8 cellular contexts compared by ENCODE assay signal in the genomic region with DNA sequence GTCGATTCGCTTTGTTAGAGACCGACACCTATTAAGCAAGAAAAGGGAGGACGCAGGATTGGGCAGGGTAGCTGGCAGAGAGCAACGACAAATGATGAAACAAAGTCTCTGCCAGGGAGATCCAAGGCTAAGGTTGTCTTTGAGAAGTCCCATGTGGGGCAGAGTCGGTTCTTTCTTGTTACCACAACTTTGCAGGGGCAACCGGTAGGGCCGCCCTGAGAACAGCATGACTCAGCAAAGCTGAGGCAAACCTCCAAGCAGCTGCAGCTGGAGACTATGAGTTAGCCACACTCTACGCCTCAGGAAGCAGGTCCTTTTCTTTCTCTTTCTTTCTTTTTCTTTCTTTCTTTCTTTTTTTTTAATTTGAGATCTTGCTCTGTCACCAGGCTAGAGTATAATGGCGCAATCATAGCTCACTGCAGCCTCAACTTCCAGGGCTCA.
DNase-seq lines count a peak whose midpoint lies in the region; ATAC-seq and TF ChIP-seq lines count a peak whose summit lies in the region.

No MANE protein-coding gene starts in this region.

- H3K9me3 Mint-ChIP-seq in activated naive CD8-positive, alpha-beta T cell treated with anti-CD3 and anti-CD28 coated beads for 36 hours = no peaks in the 10 kb centered on the region

- no peak overlapping the region for H2AFZ ChIP-seq in PC-9

- H3F3A ChIP-seq in PC-9 (ENCODE audit: insufficient read depth, low read depth) = no peaks in the 10 kb centered on the region

- H3K36me3 Mint-ChIP-seq in activated naive CD8-positive, alpha-beta T cell treated with anti-CD3 and anti-CD28 coated beads for 36 hours = peaks cover 2% of the 10 kb centered on the region

- ATAC-seq in GM18868 (IDR thresholded peaks at IDR 0.05; ENCODE audit: unreplicated experiment) = peak; percentile 98
- ATAC-seq in HG03060 (IDR thresholded peaks at IDR 0.05; ENCODE audit: low read depth, unreplicated experiment) = peak; percentile 71

- intact Hi-C loops in PC-9 (cut with micrococcal nuclease; ENCODE audit: unreplicated experiment) = no loop called here

- DNase-seq in A172 (ENCODE audit: low spot score) = peak; percentile 71
- DNase-seq in PC-9 = no peak
- DNase-seq in activated naive CD8-positive, alpha-beta T cell treated with anti-CD3 and anti-CD28 coated beads for 36 hours = peak; percentile 45
- peak; percentile 60 for DNase-seq in kidney epithelial cell (ENCODE audit: low read depth)
- DNase-seq in stimulated activated CD8-positive, alpha-beta memory T cell treated with anti-CD3 and anti-CD28 coated beads, Interleukin-7, amount 100 ng/mL, for 1 hour (ENCODE audit: low read depth in 2 of 2) = peak; percentile 18 to 20
- DNase-seq in NCI-H1417 treated with DMSO at 0.1 percent for 48 hours (lab: John Stamatoyannopoulos, UW) = no peak

- BruUV-seq in PC-9 (replicated peaks; lab: Mats Ljungman, UMichigan) = no TSS peak

- no peak overlapping the region for H3K27ac ChIP-seq in PC-9

- no peaks in the 10 kb centered on the region for H3K9me3 ChIP-seq in PC-9 (ENCODE audit: insufficient read depth, low read depth)

- H3K79me2 ChIP-seq in PC-9 (ENCODE audit: low read depth) = no peaks in the 10 kb centered on the region

- H3K27me3 Mint-ChIP-seq in activated naive CD8-positive, alpha-beta T cell treated with anti-CD3 and anti-CD28 coated beads for 36 hours = peaks cover 9% of the 10 kb centered on the region

- peak overlapping the region; percentile 29; the same call in 1 of the 2 replicates for H3K4me2 ChIP-seq in PC-9

- CTCF ChIA-PET in PC-9 (lab: Charles Lee) = no interaction called here

- no peaks in the 10 kb centered on the region for H3K9me2 ChIP-seq in PC-9 (ENCODE audit: insufficient read depth)

- H3K4me1 Mint-ChIP-seq in activated naive CD8-positive, alpha-beta T cell treated with anti-CD3 and anti-CD28 coated beads for 36 hours = peaks cover 10% of the 10 kb centered on the region

- H3K4me3 ChIP-seq in PC-9 (no peak overlapping the region), kidney epithelial cell (ENCODE audit: low read depth, low read length) (no peak overlapping the region)

- H4K20me1 ChIP-seq in PC-9 (ENCODE audit: insufficient read depth) = no peaks in the 10 kb centered on the region

- no peak overlapping the region for H3K27ac Mint-ChIP-seq in activated naive CD8-positive, alpha-beta T cell treated with anti-CD3 and anti-CD28 coated beads for 36 hours

- no peaks in the 10 kb centered on the region for H3K36me3 ChIP-seq in PC-9 (ENCODE audit: low read depth)
- H3K36me3 ChIP-seq in kidney epithelial cell (ENCODE audit: control insufficient read depth, insufficient read depth, low read length) = no peaks in the 10 kb centered on the region

- POLR2A ChIA-PET in PC-9 (lab: Charles Lee; ENCODE audit: unreplicated experiment) = no interaction called here

- peak overlapping the region; percentile 47 for H3K4me3 Mint-ChIP-seq in activated naive CD8-positive, alpha-beta T cell treated with anti-CD3 and anti-CD28 coated beads for 36 hours

- no peaks in the 10 kb centered on the region for H3K4me1 ChIP-seq in PC-9 (replicated peaks; ENCODE audit: insufficient read depth)

- TF ChIP-seq CTCF in PC-9 (conservative IDR thresholded peaks at IDR 0.05) = no peak
- TF ChIP-seq CTCF in kidney epithelial cell (IDR thresholded peaks at IDR 0.05; ENCODE audit: insufficient read depth, low read length, poor library complexity, severe bottlenecking) = no peak

- H3K27me3 ChIP-seq in PC-9 (ENCODE audit: insufficient read depth, low read depth) (peaks cover 36% of the 10 kb centered on the region), kidney epithelial cell (ENCODE audit: control insufficient read depth, insufficient read depth, low read length) (no peaks in the 10 kb centered on the region)

Comparison
In these comparisons a context has a peak if more than half of its experiments do, and no peak if none do; other contexts are left out.
1. DNase-seq: peak in A172 (single experiment), activated naive CD8-positive, alpha-beta T cell treated with anti-CD3 and anti-CD28 coated beads for 36 hours (single experiment), kidney epithelial cell (single experiment) and stimulated activated CD8-positive, alpha-beta memory T cell treated with anti-CD3 and anti-CD28 coated beads, Interleukin-7, amount 100 ng/mL, for 1 hour (2 of 2); none in PC-9 (0 of 2) and NCI-H1417 treated with DMSO at 0.1 percent for 48 hours (single experiment).